1 cellular context compared by ENCODE assay signal in the genomic region with DNA sequence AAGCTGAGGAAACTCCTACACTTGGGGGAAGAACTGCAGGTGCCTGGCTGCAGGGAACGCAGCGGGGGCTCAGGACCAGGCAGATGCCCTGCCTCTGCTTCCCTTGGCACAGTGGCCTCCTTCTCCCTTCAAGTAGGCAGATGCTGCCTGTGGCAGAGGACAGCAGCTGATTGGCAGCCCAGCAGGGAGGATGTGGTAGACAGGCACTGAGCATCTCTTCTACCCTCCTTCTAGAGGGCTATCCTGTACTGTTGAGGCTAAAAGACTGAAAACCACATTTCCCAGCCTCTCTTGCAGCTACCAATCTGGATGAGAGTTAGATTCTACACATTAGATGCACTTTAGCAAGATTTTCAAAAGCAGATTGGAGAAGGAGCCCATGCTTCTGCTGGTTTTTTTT.
TF ChIP-seq lines count a peak whose summit lies in the region.

No MANE protein-coding gene starts in this region.

TF ChIP-seq in SK-N-SH, 30 proteins besides CTCF, POLR2A, EP300 and RAD21 (continued from another document):
- TF ChIP-seq, protein P1, sequence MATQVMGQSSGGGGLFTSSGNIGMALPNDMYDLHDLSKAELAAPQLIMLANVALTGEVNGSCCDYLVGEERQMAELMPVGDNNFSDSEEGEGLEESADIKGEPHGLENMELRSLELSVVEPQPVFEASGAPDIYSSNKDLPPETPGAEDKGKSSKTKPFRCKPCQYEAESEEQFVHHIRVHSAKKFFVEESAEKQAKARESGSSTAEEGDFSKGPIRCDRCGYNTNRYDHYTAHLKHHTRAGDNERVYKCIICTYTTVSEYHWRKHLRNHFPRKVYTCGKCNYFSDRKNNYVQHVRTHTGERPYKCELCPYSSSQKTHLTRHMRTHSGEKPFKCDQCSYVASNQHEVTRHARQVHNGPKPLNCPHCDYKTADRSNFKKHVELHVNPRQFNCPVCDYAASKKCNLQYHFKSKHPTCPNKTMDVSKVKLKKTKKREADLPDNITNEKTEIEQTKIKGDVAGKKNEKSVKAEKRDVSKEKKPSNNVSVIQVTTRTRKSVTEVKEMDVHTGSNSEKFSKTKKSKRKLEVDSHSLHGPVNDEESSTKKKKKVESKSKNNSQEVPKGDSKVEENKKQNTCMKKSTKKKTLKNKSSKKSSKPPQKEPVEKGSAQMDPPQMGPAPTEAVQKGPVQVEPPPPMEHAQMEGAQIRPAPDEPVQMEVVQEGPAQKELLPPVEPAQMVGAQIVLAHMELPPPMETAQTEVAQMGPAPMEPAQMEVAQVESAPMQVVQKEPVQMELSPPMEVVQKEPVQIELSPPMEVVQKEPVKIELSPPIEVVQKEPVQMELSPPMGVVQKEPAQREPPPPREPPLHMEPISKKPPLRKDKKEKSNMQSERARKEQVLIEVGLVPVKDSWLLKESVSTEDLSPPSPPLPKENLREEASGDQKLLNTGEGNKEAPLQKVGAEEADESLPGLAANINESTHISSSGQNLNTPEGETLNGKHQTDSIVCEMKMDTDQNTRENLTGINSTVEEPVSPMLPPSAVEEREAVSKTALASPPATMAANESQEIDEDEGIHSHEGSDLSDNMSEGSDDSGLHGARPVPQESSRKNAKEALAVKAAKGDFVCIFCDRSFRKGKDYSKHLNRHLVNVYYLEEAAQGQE (IDR thresholded peaks at IDR 0.05; ENCODE audit: low read depth, low read length), result no peak
- no peak for TF ChIP-seq SMC3 (IDR thresholded peaks at IDR 0.05; ENCODE audit: low read depth, low read length)
- TF ChIP-seq, protein P2, sequence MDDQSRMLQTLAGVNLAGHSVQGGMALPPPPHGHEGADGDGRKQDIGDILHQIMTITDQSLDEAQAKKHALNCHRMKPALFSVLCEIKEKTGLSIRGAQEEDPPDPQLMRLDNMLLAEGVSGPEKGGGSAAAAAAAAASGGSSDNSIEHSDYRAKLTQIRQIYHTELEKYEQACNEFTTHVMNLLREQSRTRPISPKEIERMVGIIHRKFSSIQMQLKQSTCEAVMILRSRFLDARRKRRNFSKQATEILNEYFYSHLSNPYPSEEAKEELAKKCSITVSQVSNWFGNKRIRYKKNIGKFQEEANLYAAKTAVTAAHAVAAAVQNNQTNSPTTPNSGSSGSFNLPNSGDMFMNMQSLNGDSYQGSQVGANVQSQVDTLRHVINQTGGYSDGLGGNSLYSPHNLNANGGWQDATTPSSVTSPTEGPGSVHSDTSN (IDR thresholded peaks at IDR 0.05), result no peak
- no peak for TF ChIP-seq FOSL2 (IDR thresholded peaks at IDR 0.05; ENCODE audit: borderline replicate concordance, low read depth)
- TF ChIP-seq, protein P3, sequence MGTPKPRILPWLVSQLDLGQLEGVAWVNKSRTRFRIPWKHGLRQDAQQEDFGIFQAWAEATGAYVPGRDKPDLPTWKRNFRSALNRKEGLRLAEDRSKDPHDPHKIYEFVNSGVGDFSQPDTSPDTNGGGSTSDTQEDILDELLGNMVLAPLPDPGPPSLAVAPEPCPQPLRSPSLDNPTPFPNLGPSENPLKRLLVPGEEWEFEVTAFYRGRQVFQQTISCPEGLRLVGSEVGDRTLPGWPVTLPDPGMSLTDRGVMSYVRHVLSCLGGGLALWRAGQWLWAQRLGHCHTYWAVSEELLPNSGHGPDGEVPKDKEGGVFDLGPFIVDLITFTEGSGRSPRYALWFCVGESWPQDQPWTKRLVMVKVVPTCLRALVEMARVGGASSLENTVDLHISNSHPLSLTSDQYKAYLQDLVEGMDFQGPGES (IDR thresholded peaks at IDR 0.05; ENCODE audit: low read depth, low read length), result no peak
- TF ChIP-seq YY1 (IDR thresholded peaks at IDR 0.05; ENCODE audit: low read depth), result no peak
- TF ChIP-seq GATA2 (CRISPR knock-in tag; IDR thresholded peaks at IDR 0.05), result no peak
